Comparison of ENCODE assay signal across 20 cellular contexts in the genomic region with DNA sequence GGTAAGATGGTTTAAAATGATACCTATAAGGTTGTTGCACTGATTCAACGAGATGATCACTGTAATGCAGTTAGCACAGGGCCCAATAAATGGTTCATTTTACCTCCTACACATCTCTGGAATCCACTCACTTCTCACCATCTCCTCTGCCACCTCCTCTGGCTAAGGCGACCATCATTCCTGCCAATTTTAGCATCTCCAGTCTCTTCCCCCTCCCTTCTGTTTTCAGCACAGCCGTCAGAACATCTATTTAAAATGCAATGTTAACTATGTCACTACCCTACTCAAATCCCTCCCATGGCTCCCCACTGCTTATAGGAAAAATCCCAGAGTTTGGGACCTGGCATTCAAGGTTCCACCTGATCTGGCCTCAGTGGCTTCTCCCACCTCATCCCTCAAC. TPM values are rescaled to one million over a fixed set of nuclear protein-coding genes. Genes with fewer than 3 reads are reported as not detected.
DNase-seq lines count a peak whose midpoint lies in the region; ATAC-seq and TF ChIP-seq lines count a peak whose summit lies in the region.
"Had no signal": no experiment of that assay in that cellular context is flagged by ENCODE, and none has a peak within 500 bp of the region (broad histone marks: within the 10 kb centered on the region; RNA-seq: fewer than 3 reads in every experiment).

No MANE protein-coding gene starts in this region.

- no peaks in the 10 kb centered on the region for H3K27me3 Mint-ChIP-seq in activated naive CD4-positive, alpha-beta T cell treated with anti-CD3 and anti-CD28 coated beads for 36 hours (ENCODE audit: low read depth)
- H3K27me3 Mint-ChIP-seq: B cell had no signal

- no peaks in the 10 kb centered on the region for H3K9me3 ChIP-seq in right cardiac atrium (ENCODE audit: control insufficient read depth, low read length)
- H3K9me3 ChIP-seq: BLaER1 treated with 17β-estradiol and CSF1 and Interleukin-3, amounts not matched to agents 10 nM and 100 nM had no signal

- H3K36me3 Mint-ChIP-seq in activated naive CD4-positive, alpha-beta T cell treated with anti-CD3 and anti-CD28 coated beads for 36 hours (ENCODE audit: low read depth): no peaks in the 10 kb centered on the region
- H3K36me3 Mint-ChIP-seq: CD8-positive, alpha-beta T cell had no signal

- intact Hi-C loops in right cardiac atrium (cut with DNase I): no loop called here
- intact Hi-C loops in Right ventricle myocardium superior (cut with DNase I): no loop called here
- intact Hi-C loops in dorsolateral prefrontal cortex (cut with DNase I): no loop called here
- intact Hi-C loops in activated naive CD4-positive, alpha-beta T cell treated with anti-CD3 and anti-CD28 coated beads for 36 hours (cut with micrococcal nuclease): no loop called here

- H3K4me1 Mint-ChIP-seq in activated naive CD4-positive, alpha-beta T cell treated with anti-CD3 and anti-CD28 coated beads for 36 hours (ENCODE audit: low read depth): peaks cover 12% of the 10 kb centered on the region

- no peaks in the 10 kb centered on the region for H3K9me3 Mint-ChIP-seq in activated naive CD4-positive, alpha-beta T cell treated with anti-CD3 and anti-CD28 coated beads for 36 hours
- H3K9me3 Mint-ChIP-seq: CD8-positive, alpha-beta T cell; GM23338 had no signal

- H3K4me3 Mint-ChIP-seq in activated naive CD4-positive, alpha-beta T cell treated with anti-CD3 and anti-CD28 coated beads for 36 hours: no peak overlapping the region
- H3K4me3 Mint-ChIP-seq: B cell; CD8-positive, alpha-beta T cell; GM23338 had no signal

- no peaks in the 10 kb centered on the region for H3K4me1 ChIP-seq in right cardiac atrium (ENCODE audit: control insufficient read depth, insufficient read depth, low read length)

- TF ChIP-seq CTCF in dorsolateral prefrontal cortex (IDR thresholded peaks at IDR 0.05 in 54 of 56, conservative IDR thresholded peaks at IDR 0.05 in 2 of 56; ENCODE audit: low read depth in 1 of 56, partially characterized antibody in 56 of 56): no peak

- H3K27ac Mint-ChIP-seq in activated naive CD4-positive, alpha-beta T cell treated with anti-CD3 and anti-CD28 coated beads for 36 hours: no peak overlapping the region
- H3K27ac Mint-ChIP-seq: B cell; CD8-positive, alpha-beta T cell; GM23338 had no signal

- peak overlapping the region; percentile 66 for H3K27ac ChIP-seq in right cardiac atrium (ENCODE audit: low read length)
- peak overlapping the region; percentile 92 for H3K27ac ChIP-seq in angular gyrus (ENCODE audit: low read depth, low read length)
- peak overlapping the region in 36 of 59 donors; percentile 10 to 89 (median 65) for H3K27ac ChIP-seq in dorsolateral prefrontal cortex
- peak overlapping the region; percentile 41 for H3K27ac ChIP-seq in temporal lobe (ENCODE audit: low read depth, low read length)
- H3K27ac ChIP-seq: BLaER1 treated with 17β-estradiol and CSF1 and Interleukin-3, amounts not matched to agents 10 nM and 100 nM had no signal

- CTCF ChIA-PET in activated naive CD4-positive, alpha-beta T cell treated with anti-CD3 and anti-CD28 coated beads for 36 hours (lab: Charles Lee): no interaction called here

- H3K4me3 ChIP-seq in right cardiac atrium (ENCODE audit: low read length) (no peak overlapping the region), dorsolateral prefrontal cortex (no peak overlapping the region)
- H3K4me3 ChIP-seq: BLaER1 treated with 17β-estradiol and CSF1 and Interleukin-3, amounts not matched to agents 10 nM and 100 nM; GM23338 had no signal

- peak in 1 of 2 donors; percentile 35 for ATAC-seq in right cardiac atrium
- no peak for ATAC-seq in Right ventricle myocardium superior (ENCODE audit: poor library complexity)
- ATAC-seq in HG03108 (IDR thresholded peaks at IDR 0.05; ENCODE audit: unreplicated experiment): no peak
- ATAC-seq: CD8-positive, alpha-beta T cell; GM23338 had no signal

- WGBS in right cardiac atrium: 50% methylated on average over 3 of the region's 3 CpGs

- DNase-seq in right cardiac atrium: no peak
- DNase-seq in Right ventricle myocardium superior: no peak
- peak in 1 of 10 donors; percentile 31 for DNase-seq in dorsolateral prefrontal cortex
- DNase-seq in activated naive CD4-positive, alpha-beta T cell treated with anti-CD3 and anti-CD28 coated beads for 36 hours: no peak
- DNase-seq in NCI-H2107 treated with DMSO at 0.1 percent for 48 hours (lab: John Stamatoyannopoulos, UW; ENCODE audit: unreplicated experiment): no peak
- DNase-seq: 8988T; Calu3; CD8-positive, alpha-beta T cell; DND-41; EL; HCEC 1CT had no signal

- H3K27me3 ChIP-seq in right cardiac atrium (ENCODE audit: control insufficient read depth, insufficient read depth) (no peaks in the 10 kb centered on the region), dorsolateral prefrontal cortex (peaks cover 0 to 44% (median 2%) of the 10 kb centered on the region in 45 donors)

RNA-seq across cellular contexts. Expression of a gene that starts 3.5 kb away (rescaled TPM):
- total RNA-seq in right cardiac atrium (1 to 10 TPM; 2.1 to 3.1 (median 2.4) TPM), Right ventricle myocardium superior (1.6 TPM), dorsolateral prefrontal cortex (100 to 1,000 TPM; 150 to 795 (median 493) TPM), temporal lobe (107 TPM)
- polyA plus RNA-seq in right cardiac atrium: 3.0 TPM
- 1 to 10 TPM; 2.5 to 2.6 TPM for total RNA-seq in activated naive CD4-positive, alpha-beta T cell treated with anti-CD3 and anti-CD28 coated beads for 36 hours

RNA-seq across cellular contexts. Expression of a gene that starts 17.4 kb away (rescaled TPM):
- total RNA-seq in right cardiac atrium: 10 to 100 TPM in 3 of 4 donors, 1 to 10 TPM in 1; 9.0 to 12.1 (median 11.0) TPM
- 8.5 TPM for polyA plus RNA-seq in right cardiac atrium
- 12.7 TPM for total RNA-seq in Right ventricle myocardium superior
- total RNA-seq in dorsolateral prefrontal cortex: 1 to 10 TPM; 1.1 to 9.3 (median 3.5) TPM
- total RNA-seq in temporal lobe: 0.74 TPM
- total RNA-seq in activated naive CD4-positive, alpha-beta T cell treated with anti-CD3 and anti-CD28 coated beads for 36 hours: 1 to 10 TPM; 9.2 to 9.3 TPM

RNA-seq across cellular contexts. Expression of a gene that starts 29.6 kb away (rescaled TPM):
- total RNA-seq in right cardiac atrium (under 1 TPM; 0.17 to 0.78 (median 0.19) TPM), Right ventricle myocardium superior (0.11 TPM), dorsolateral prefrontal cortex (1 to 10 TPM in 95 of 120 experiments, under 1 TPM in 25; 0.39 to 4.0 (median 1.5) TPM), temporal lobe (not detected)
- polyA plus RNA-seq in right cardiac atrium: 0.09 TPM
- total RNA-seq in activated naive CD4-positive, alpha-beta T cell treated with anti-CD3 and anti-CD28 coated beads for 36 hours: 1 to 10 TPM in 1 of 2 experiments, under 1 TPM in 1; 0.62 to 1.0 TPM
- total RNA-seq: A673, Calu3, HT-29 had no signal
- polyA plus RNA-seq: AG04450 had no signal

RNA-seq across cellular contexts. Expression of a gene that starts 31.7 kb away (rescaled TPM):
- total RNA-seq in right cardiac atrium: 10 to 100 TPM in 3 of 4 donors, 1 to 10 TPM in 1; 9.2 to 13.7 (median 12.2) TPM
- polyA plus RNA-seq in right cardiac atrium: 8.5 TPM
- 10.8 TPM for total RNA-seq in Right ventricle myocardium superior
- 10 to 100 TPM in 118 of 120 experiments, 1 to 10 TPM in 2; 8.7 to 18.4 (median 13.5) TPM for total RNA-seq in dorsolateral prefrontal cortex
- total RNA-seq in temporal lobe: 5.4 TPM
- 10 to 100 TPM; 16.4 to 18.5 TPM for total RNA-seq in activated naive CD4-positive, alpha-beta T cell treated with anti-CD3 and anti-CD28 coated beads for 36 hours

RNA-seq across cellular contexts. Expression of a gene that starts 31.8 kb away (rescaled TPM):
- total RNA-seq in right cardiac atrium (10 to 100 TPM; 83.0 to 96.4 (median 87.0) TPM), Right ventricle myocardium superior (50.1 TPM), dorsolateral prefrontal cortex (10 to 100 TPM in 24 of 120 experiments, 1 to 10 TPM in 96; 2.2 to 24.2 (median 6.7) TPM), temporal lobe (1.2 TPM)
- 89.0 TPM for polyA plus RNA-seq in right cardiac atrium
- total RNA-seq in activated naive CD4-positive, alpha-beta T cell treated with anti-CD3 and anti-CD28 coated beads for 36 hours: 100 to 1,000 TPM; 143 to 145 TPM

Comparison
In these comparisons a context has a peak if more than half of its experiments do, and no peak if none do; other contexts are left out.
1. H3K27ac ChIP-seq: peak in every context shown above with its lines; median percentile 92 in angular gyrus; 66 in right cardiac atrium; 65 in dorsolateral prefrontal cortex; 41 in temporal lobe.
2. RNA of a gene that starts 3.5 kb away (total RNA-seq): 150 to 795 TPM in dorsolateral prefrontal cortex and 107 TPM in temporal lobe (single experiment); 2.1 to 3.1 TPM in right cardiac atrium, 2.5 to 2.6 TPM in activated naive CD4-positive, alpha-beta T cell treated with anti-CD3 and anti-CD28 coated beads for 36 hours and 1.6 TPM in Right ventricle myocardium superior (single experiment); every median in the first group is over 10 times any median in the second.